Comparison of ENCODE assay signal across 8 cellular contexts in the genomic region with DNA sequence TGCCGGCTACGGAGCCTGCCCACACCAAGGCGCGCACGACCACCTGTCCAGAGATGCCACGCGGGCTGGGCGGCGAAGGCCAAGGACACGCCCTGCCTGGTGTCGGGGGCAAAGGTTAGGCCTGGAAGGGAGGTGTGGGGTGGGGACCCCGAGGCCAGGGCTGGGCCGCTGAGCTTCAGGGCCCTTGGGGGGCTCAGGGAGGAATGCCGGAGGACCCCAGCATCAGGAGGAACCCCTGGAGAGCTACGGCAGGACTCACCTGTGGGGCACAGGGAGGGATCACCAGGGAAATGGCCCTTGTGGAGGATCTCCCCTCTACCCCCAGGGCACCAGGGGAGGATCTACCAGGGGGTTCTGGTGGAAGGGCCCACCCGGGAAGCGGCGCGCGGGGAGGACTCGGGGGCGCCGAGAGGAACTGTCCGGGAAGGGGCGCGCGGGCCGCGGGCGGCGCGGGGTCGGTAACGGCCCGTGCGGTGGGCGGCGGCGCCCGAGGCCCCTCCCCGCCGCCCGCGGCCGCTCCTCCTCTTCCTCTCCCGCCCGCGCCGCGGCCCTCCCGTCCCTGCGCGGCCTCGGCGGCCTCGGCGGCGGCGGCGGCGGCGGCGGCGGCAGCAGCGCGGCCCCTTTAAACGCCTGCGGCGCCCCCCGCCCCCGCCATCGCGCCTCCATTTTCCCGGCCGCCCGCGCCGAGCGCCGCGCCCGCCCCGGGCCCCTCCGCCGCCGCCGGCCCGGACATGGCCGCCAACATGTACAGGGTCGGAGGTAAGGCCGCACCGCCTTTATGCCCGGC. TPM values are rescaled to one million over a fixed set of nuclear protein-coding genes. Genes with fewer than 3 reads are reported as not detected.
A peak's percentile ranks its signal among the peaks of the same experiment; 100 is the strongest.
DNase-seq lines count a peak whose midpoint lies in the region; ATAC-seq, FAIRE-seq and TF ChIP-seq lines count a peak whose summit lies in the region.

TSS of gene MTA1 (plus strand) at position 523 of the 787 bp plus-strand sequence. CDS start at position 732, 209 bp downstream.

- intact Hi-C loops in activated B cell treated with CpG ODN at 0.5 μM for 24 hours (cut with micrococcal nuclease): loop anchor here (1.0 to 5.0 kb wide), 3 partner anchors 13 to 58 kb away; partner anchors contain the start of gene TEX22
- intact Hi-C loops in dendritic cell treated with granulocyte-macrophage colony-stimulating factor and Interleukin-4, amounts not matched to agents 40 ng/mL and 50 ng/mL, for 4 days (cut with micrococcal nuclease): no loop called here
- intact Hi-C loops in lower leg skin (cut with DNase I; ENCODE audit: low total_unique reads): no loop called here

- ATAC-seq in activated B cell treated with CpG ODN at 0.5 μM for 24 hours (ENCODE audit: low read depth): peak; percentile 73

- no peaks in the 10 kb centered on the region for H3K9me3 Mint-ChIP-seq in activated B cell treated with CpG ODN at 0.5 μM for 24 hours
- H3K9me3 Mint-ChIP-seq in dendritic cell treated with granulocyte-macrophage colony-stimulating factor and Interleukin-4, amounts not matched to agents 40 ng/mL and 50 ng/mL, for 4 days: no peaks in the 10 kb centered on the region

- WGBS in lower leg skin, 2 donors: 1 to 5% methylated on average over 28 of the region's 93 CpGs

- no peaks in the 10 kb centered on the region for H3K27me3 Mint-ChIP-seq in activated B cell treated with CpG ODN at 0.5 μM for 24 hours
- peaks cover 25% of the 10 kb centered on the region for H3K27me3 Mint-ChIP-seq in dendritic cell treated with granulocyte-macrophage colony-stimulating factor and Interleukin-4, amounts not matched to agents 40 ng/mL and 50 ng/mL, for 4 days

- peaks cover 4% of the 10 kb centered on the region for H3K36me3 Mint-ChIP-seq in activated B cell treated with CpG ODN at 0.5 μM for 24 hours (ENCODE audit: low read depth)
- peaks cover 28% of the 10 kb centered on the region for H3K36me3 Mint-ChIP-seq in dendritic cell treated with granulocyte-macrophage colony-stimulating factor and Interleukin-4, amounts not matched to agents 40 ng/mL and 50 ng/mL, for 4 days (ENCODE audit: low read depth)

- no peak for FAIRE-seq in GM18507 (lab: Jason Lieb, UNC)

- H3K4me3 ChIP-seq in LNCaP clone FGC (ENCODE audit: low read depth, low read length) (peak within 1 kb of the TSS; percentile 93), lower leg skin (ENCODE audit: low read depth, poor library complexity, severe bottlenecking) (peak within 1 kb of the TSS; percentile 47)

- in situ Hi-C loops in ACHN (cut with HindIII; ENCODE audit: low pct_ligation_motif_present, low pct_unique_long_range_greater_than_20kb, low sequenced_read_pairs): no loop called here

- TF ChIP-seq CTCF in LNCaP clone FGC (IDR thresholded peaks at IDR 0.05; ENCODE audit: control insufficient read depth, extremely low read depth, insufficient read depth) (no peak), activated B cell treated with CpG ODN at 0.5 μM for 24 hours (IDR thresholded peaks at IDR 0.05) (no peak), lower leg skin (IDR thresholded peaks at IDR 0.05) (no peak)

- DNase-seq in ACHN: peak; percentile 39
- DNase-seq in GM18507 (ENCODE audit: extremely low spot score, insufficient read length, low read depth): peak; percentile 73
- no peak for DNase-seq in LNCaP clone FGC (ENCODE audit: low read depth)
- peak; percentile 54 for DNase-seq in activated B cell treated with CpG ODN at 0.5 μM for 24 hours
- peak in 1 of 2 donors; percentile 84 for DNase-seq in lower leg skin (ENCODE audit: low spot score in 2 of 2)
- peak; percentile 34 for DNase-seq in stimulated activated CD8-positive, alpha-beta memory T cell treated with anti-CD3 and anti-CD28 coated beads, Interleukin-4, amount 100 ng/mL, for 24 hours (ENCODE audit: low read depth)
- DNase-seq in middle frontal gyrus (ENCODE audit: extremely low spot score, low spot score): no peak

- H3K27ac Mint-ChIP-seq in activated B cell treated with CpG ODN at 0.5 μM for 24 hours: peak within 1 kb of the TSS; percentile 56
- peak within 1 kb of the TSS; percentile 82 for H3K27ac Mint-ChIP-seq in dendritic cell treated with granulocyte-macrophage colony-stimulating factor and Interleukin-4, amounts not matched to agents 40 ng/mL and 50 ng/mL, for 4 days

- H3K4me3 Mint-ChIP-seq in activated B cell treated with CpG ODN at 0.5 μM for 24 hours: peak within 1 kb of the TSS; percentile 86
- H3K4me3 Mint-ChIP-seq in dendritic cell treated with granulocyte-macrophage colony-stimulating factor and Interleukin-4, amounts not matched to agents 40 ng/mL and 50 ng/mL, for 4 days: peak within 1 kb of the TSS; percentile 93

- POLR2A ChIA-PET in activated B cell treated with CpG ODN at 0.5 μM for 24 hours (lab: Charles Lee): no interaction called here

- peaks cover 30% of the 10 kb centered on the region for H3K4me1 Mint-ChIP-seq in activated B cell treated with CpG ODN at 0.5 μM for 24 hours
- H3K4me1 Mint-ChIP-seq in dendritic cell treated with granulocyte-macrophage colony-stimulating factor and Interleukin-4, amounts not matched to agents 40 ng/mL and 50 ng/mL, for 4 days (ENCODE audit: low read depth): peaks cover 39% of the 10 kb centered on the region

- no peak for TF ChIP-seq POLR2A in lower leg skin (IDR thresholded peaks at IDR 0.05)

- CTCF ChIA-PET in activated B cell treated with CpG ODN at 0.5 μM for 24 hours (lab: Charles Lee): no interaction called here

RNA-seq across cellular contexts. Expression of gene MTA1, which starts in this region (rescaled TPM):
- total RNA-seq in activated B cell treated with CpG ODN at 0.5 μM for 24 hours: 115 and 119 TPM in 2 replicates
- total RNA-seq in lower leg skin: 10 to 100 TPM; 39.3 to 56.7 (median 46.4) TPM

Comparison
In these comparisons a context has a peak if more than half of its experiments do, and no peak if none do; other contexts are left out.
1. DNase-seq: peak in ACHN (single experiment), GM18507 (single experiment), activated B cell treated with CpG ODN at 0.5 μM for 24 hours (single experiment) and stimulated activated CD8-positive, alpha-beta memory T cell treated with anti-CD3 and anti-CD28 coated beads, Interleukin-4, amount 100 ng/mL, for 24 hours (single experiment); none in LNCaP clone FGC (single experiment) and middle frontal gyrus (single experiment).